ENCODE assay signal across 26 cellular contexts in the genomic region with DNA sequence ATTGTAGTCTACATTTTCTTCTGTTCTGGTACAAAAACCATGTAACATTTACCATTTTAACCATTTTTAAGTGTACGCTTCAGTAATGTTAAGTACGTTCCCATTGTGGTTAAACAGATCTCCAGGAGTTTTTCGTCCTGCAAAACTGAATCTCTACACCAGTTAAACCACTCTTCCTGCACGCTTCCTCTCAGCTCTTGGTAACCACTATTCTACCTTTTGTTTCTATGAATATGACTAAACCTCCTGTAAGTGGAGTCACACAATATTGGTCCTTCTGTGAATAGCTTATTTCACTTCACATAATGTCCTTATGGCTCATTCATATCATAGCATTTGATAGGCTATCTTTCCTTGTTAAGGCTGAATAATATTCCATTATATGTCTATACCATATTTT. TPM values are rescaled to one million over a fixed set of nuclear protein-coding genes. Genes with fewer than 3 reads are reported as not detected.
"Had no signal": no experiment of that assay in that cellular context is flagged by ENCODE, and none has a peak within 500 bp of the region (broad histone marks: within the 10 kb centered on the region; RNA-seq: fewer than 3 reads in every experiment).

No MANE protein-coding gene starts in this region.

- H3K9me3 ChIP-seq: SJSA1 had no signal

- FAIRE-seq: HepG2, K562, RCC 7860 had no signal

- H3K27me3 ChIP-seq: MG63 had no signal

- DNase-seq: IMR-90, MG63, NCI-H1092, NCI-H1105 treated with DMSO at 0.1 percent for 48 hours, NCI-H1417 treated with DMSO at 0.1 percent for 48 hours, NCI-H146, NCI-H1694 treated with DMSO at 0.1 percent for 48 hours, NCI-H1930, NCI-H2081, NCI-H2171, NCI-H226, NCI-H446, NCI-H510A, NCI-H524 treated with DMSO at 0.1 percent for 48 hours, NCI-H69, NCI-H774, Right ventricle myocardium superior, RPMI8226, SIG-M5 had no signal

- H3K4me3 ChIP-seq: K562, MG63, SJSA1, SK-N-MC had no signal

- ATAC-seq: HepG2, K562 had no signal

- H3K36me3 ChIP-seq: MG63, SJSA1 had no signal

RNA-seq across cellular contexts. Expression of a gene that starts 40.6 kb away (rescaled TPM):
- total RNA-seq: HepG2, HT1080, IMR-90, K562, LHCN-M2, Right ventricle myocardium superior had no signal
- polyA plus RNA-seq: HepG2, IMR-90, K562 had no signal
